Comparison of ENCODE assay signal across 12 cellular contexts in genomic region chr1:94092210-94092613, GRCh38. TPM values are rescaled to one million over a fixed set of nuclear protein-coding genes. Genes with fewer than 3 reads are reported as not detected.
DNase-seq lines count a peak whose midpoint lies in the region; ATAC-seq and TF ChIP-seq lines count a peak whose summit lies in the region.
"Had no signal": no experiment of that assay in that cellular context is flagged by ENCODE, and none has a peak within 500 bp of the region (broad histone marks: within the 10 kb centered on the region; RNA-seq: fewer than 3 reads in every experiment).

No MANE protein-coding gene starts in this region.

- H3K27me3 ChIP-seq in adrenal gland (no peaks in the 10 kb centered on the region), transverse colon (no peaks in the 10 kb centered on the region)

- peak; percentile 18 to 48 for ATAC-seq in activated T-cell treated with anti-CD3 and anti-CD28 coated beads, Interleukin-2, amount 50 U/mL, for 4 hours
- no peak for ATAC-seq in HG03039 (IDR thresholded peaks at IDR 0.05; ENCODE audit: unreplicated experiment)
- no peak for ATAC-seq in GM21529 (IDR thresholded peaks at IDR 0.05; ENCODE audit: unreplicated experiment)

- H3K9me3 Mint-ChIP-seq in activated T-cell treated with anti-CD3 and anti-CD28 coated beads, Interleukin-2, amount 50 U/mL, for 4 hours = no peaks in the 10 kb centered on the region
- H3K9me3 Mint-ChIP-seq: CD14-positive monocyte had no signal

- H3K4me3 ChIP-seq in adrenal gland (no peak overlapping the region), transverse colon (no peak overlapping the region)

- H3K27ac ChIP-seq in adrenal gland (peak overlapping the region in 2 of 5 donors; percentile 79 to 84), transverse colon (peak overlapping the region; percentile 23 to 71 (median 56))

- H3K4me1 ChIP-seq in adrenal gland (replicated peaks in 1 of 2) (peaks cover 30 to 59% of the 10 kb centered on the region in 2 donors), transverse colon (peaks cover 0 to 38% (median 13%) of the 10 kb centered on the region in 4 donors)

- no peak for TF ChIP-seq CTCF in adrenal gland (IDR thresholded peaks at IDR 0.05)
- no peak for TF ChIP-seq CTCF in transverse colon (IDR thresholded peaks at IDR 0.05)

- no peaks in the 10 kb centered on the region for H3K36me3 ChIP-seq in adrenal gland (replicated peaks in 1 of 2)
- no peaks in the 10 kb centered on the region for H3K36me3 ChIP-seq in transverse colon

- 57 to 74% (median 61%) methylated on average over 4 of the region's 4 CpGs for WGBS in adrenal gland, 4 donors
- 49 to 63% methylated on average over 2 to 4 of the region's 4 CpGs for WGBS in transverse colon (ENCODE audit: low coverage in 1 of 2), 2 donors

- peaks cover 7% of the 10 kb centered on the region for H3K27me3 Mint-ChIP-seq in activated T-cell treated with anti-CD3 and anti-CD28 coated beads, Interleukin-2, amount 50 U/mL, for 4 hours (ENCODE audit: low read depth)

- intact Hi-C loops in adrenal gland (cut with DNase I) (no loop called here), transverse colon (cut with DNase I; ENCODE audit: low total_unique reads) (no loop called here)

- TF ChIP-seq EP300 in transverse colon (IDR thresholded peaks at IDR 0.05; ENCODE audit: low read depth) = no peak

- DNase-seq in activated T-cell treated with anti-CD3 and anti-CD28 coated beads, Interleukin-2, amount 50 U/mL, for 4 hours = no peak
- no peak for DNase-seq in activated T-cell treated with anti-CD3 and anti-CD28 coated beads, Interleukin-2, amount 50 U/mL, for 48 hours
- DNase-seq in adrenal gland (peak in 5 of 7 donors; percentile 31 to 74 (median 39)), islet precursor cell (peak; percentile 89), transverse colon (no peak)
- DNase-seq in activated CD4-positive, alpha-beta T cell treated with anti-CD3 and anti-CD28 coated beads for 1 hour = no peak
- DNase-seq: H7; NCI-H2029 treated with DMSO at 0.1 percent for 48 hours; stimulated activated CD4-positive, alpha-beta T cell treated with anti-CD3 and anti-CD28 coated beads, Interleukin-4, amount 100 ng/mL, for 4 hours had no signal

- peaks cover 4% of the 10 kb centered on the region for H3K4me1 Mint-ChIP-seq in activated T-cell treated with anti-CD3 and anti-CD28 coated beads, Interleukin-2, amount 50 U/mL, for 4 hours (ENCODE audit: low read depth)

- no peak overlapping the region for H3K4me3 Mint-ChIP-seq in activated T-cell treated with anti-CD3 and anti-CD28 coated beads, Interleukin-2, amount 50 U/mL, for 4 hours

- TF ChIP-seq POLR2A in adrenal gland (IDR thresholded peaks at IDR 0.05) = no peak
- no peak for TF ChIP-seq POLR2A in transverse colon (IDR thresholded peaks at IDR 0.05)

- in situ Hi-C loops in transverse colon (cut with MboI; ENCODE audit: low pct_ligation_motif_present in 1 of 4, low pct_unique_long_range_greater_than_20kb in 1 of 4, low sequenced_read_pairs in 3 of 4) = no loop called here

- no peaks in the 10 kb centered on the region for H3K36me3 Mint-ChIP-seq in activated T-cell treated with anti-CD3 and anti-CD28 coated beads, Interleukin-2, amount 50 U/mL, for 4 hours (ENCODE audit: insufficient read depth)
- H3K36me3 Mint-ChIP-seq: CD14-positive monocyte had no signal

- H3K9me3 ChIP-seq in adrenal gland (replicated peaks in 1 of 3) (no peaks in the 10 kb centered on the region), transverse colon (no peaks in the 10 kb centered on the region)

RNA-seq across cellular contexts. Expression of gene ABCA4, which starts 28.7 kb away (rescaled TPM):
- not detected for total RNA-seq in activated T-cell treated with anti-CD3 and anti-CD28 coated beads, Interleukin-2, amount 50 U/mL, for 4 hours
- total RNA-seq in adrenal gland (1 to 10 TPM in 1 of 8 donors, under 1 TPM in 6, not detected in 1; 0.04 to 1.9 (median 0.12) TPM), transverse colon (under 1 TPM in 2 of 4 donors, not detected in 2; 0.16 to 0.55 TPM)
- under 1 TPM; 0.10 to 0.40 (median 0.29) TPM for polyA plus RNA-seq in adrenal gland
- polyA plus RNA-seq: CD14-positive monocyte had no signal

Comparison
In these comparisons a context has a peak if more than half of its experiments do, and no peak if none do; other contexts are left out.
1. ATAC-seq: peak in activated T-cell treated with anti-CD3 and anti-CD28 coated beads, Interleukin-2, amount 50 U/mL, for 4 hours (2 of 2); none in HG03039 (single experiment) and GM21529 (single experiment).
2. DNase-seq: peak in adrenal gland (5 of 7) and islet precursor cell (single experiment); none in activated T-cell treated with anti-CD3 and anti-CD28 coated beads, Interleukin-2, amount 50 U/mL, for 4 hours (single experiment), activated T-cell treated with anti-CD3 and anti-CD28 coated beads, Interleukin-2, amount 50 U/mL, for 48 hours (0 of 2), transverse colon (single experiment) and activated CD4-positive, alpha-beta T cell treated with anti-CD3 and anti-CD28 coated beads for 1 hour (single experiment).